ENCODE assay signal across 11 cellular contexts in the genomic region with DNA sequence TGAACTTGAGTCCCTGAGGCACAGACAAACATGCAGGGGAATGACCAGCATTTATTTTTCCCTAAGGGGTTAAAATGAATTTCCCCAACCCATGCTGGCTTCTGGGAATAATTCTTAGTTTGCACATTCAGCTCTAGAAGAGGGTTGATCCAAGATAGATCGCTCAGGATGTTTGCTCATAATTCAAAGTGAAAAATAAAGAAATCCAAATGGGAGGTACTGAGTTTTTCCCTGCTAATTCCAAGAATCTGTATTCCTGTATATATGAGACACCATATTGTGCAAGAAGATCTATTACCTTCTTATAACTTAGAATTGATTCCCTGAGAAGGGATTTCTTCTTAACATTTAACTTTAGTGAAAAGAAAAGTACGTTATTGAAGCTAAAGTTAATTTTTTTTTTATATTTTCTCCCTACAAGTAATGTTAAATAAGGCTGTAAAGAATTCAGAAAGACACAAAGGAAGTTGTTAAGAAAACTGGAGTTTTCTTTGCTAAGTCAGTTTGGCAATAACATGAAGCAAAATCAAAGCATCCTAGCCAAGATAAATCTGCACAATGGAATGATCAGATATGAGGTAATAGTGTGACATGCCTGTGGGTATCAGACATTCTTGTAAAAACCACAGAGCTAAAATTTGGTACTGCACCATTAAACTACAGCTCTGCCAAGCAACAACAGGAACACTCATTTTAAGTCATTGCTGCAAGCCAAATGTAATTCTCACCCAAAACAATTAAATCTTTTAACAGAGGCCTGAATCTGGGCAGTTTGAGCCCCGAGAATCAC.
DNase-seq lines count a peak whose midpoint lies in the region; ATAC-seq, FAIRE-seq and TF ChIP-seq lines count a peak whose summit lies in the region.
"Had no signal": no experiment of that assay in that cellular context is flagged by ENCODE, and none has a peak within 500 bp of the region (broad histone marks: within the 10 kb centered on the region; RNA-seq: fewer than 3 reads in every experiment).

No MANE protein-coding gene starts in this region.

- H2BK120ac ChIP-seq in neuronal stem cell (ENCODE audit: low read depth, low read length) = no peak overlapping the region

- H3K36me3 Mint-ChIP-seq in endodermal cell (ENCODE audit: low read depth) (peaks cover 56% of the 10 kb centered on the region), osteocyte (ENCODE audit: unreplicated experiment) (no peaks in the 10 kb centered on the region), nephron progenitor cell (ENCODE audit: low read depth) (peaks cover 58% of the 10 kb centered on the region)

- peaks cover 3% of the 10 kb centered on the region for H3K4me1 ChIP-seq in endodermal cell (ENCODE audit: control insufficient read depth, insufficient read depth, low read length)
- peaks cover 0 to under 1% of the 10 kb centered on the region in 2 donors for H3K4me1 ChIP-seq in neuronal stem cell (ENCODE audit: control insufficient read depth in 2 of 2, insufficient read depth in 1 of 2, low read depth in 1 of 2, low read length in 2 of 2)

- H3K4me3 Mint-ChIP-seq in endodermal cell = no peak overlapping the region
- no peak overlapping the region for H3K4me3 Mint-ChIP-seq in osteocyte (ENCODE audit: unreplicated experiment)
- no peak overlapping the region for H3K4me3 Mint-ChIP-seq in nephron progenitor cell
- H3K4me3 Mint-ChIP-seq: T-helper 2 cell treated with Interferon-gamma antibody and Interleukin-4, amounts not matched to agents 5 μg/mL and 100 μg/mL, for 36 hours had no signal

- FAIRE-seq in RCC 7860 (lab: Jason Lieb, UNC) = peak; percentile 89

- no peak overlapping the region for H2AK5ac ChIP-seq in neuronal stem cell (ENCODE audit: low read depth, low read length)

- H3K36me3 ChIP-seq in endodermal cell (ENCODE audit: control insufficient read depth, insufficient read depth, low read length) = peaks cover 16% of the 10 kb centered on the region
- H3K36me3 ChIP-seq in neuronal stem cell (replicated peaks in 1 of 2; ENCODE audit: control insufficient read depth in 2 of 2, insufficient read depth in 2 of 2, low read length in 2 of 2) = peaks cover 2 to 98% of the 10 kb centered on the region in 2 donors

- ATAC-seq in HG03135 (IDR thresholded peaks at IDR 0.05; ENCODE audit: unreplicated experiment) = no peak

- no peak overlapping the region for H4K91ac ChIP-seq in neuronal stem cell (ENCODE audit: low read depth, low read length, poor library complexity)

- H3K27ac Mint-ChIP-seq in endodermal cell (peak overlapping the region; percentile 81), osteocyte (ENCODE audit: unreplicated experiment) (peak overlapping the region; percentile 62), nephron progenitor cell (no peak overlapping the region)
- H3K27ac Mint-ChIP-seq: T-helper 2 cell treated with Interferon-gamma antibody and Interleukin-4, amounts not matched to agents 5 μg/mL and 100 μg/mL, for 36 hours had no signal

- peaks cover 4% of the 10 kb centered on the region for H3K9me3 ChIP-seq in endodermal cell (ENCODE audit: control insufficient read depth, low read length)
- peaks cover 0 to 9% of the 10 kb centered on the region in 2 donors for H3K9me3 ChIP-seq in neuronal stem cell (replicated peaks in 1 of 2; ENCODE audit: control insufficient read depth in 2 of 2, insufficient read depth in 1 of 2, low read depth in 1 of 2, low read length in 2 of 2)

- no peak overlapping the region for H3K4me2 ChIP-seq in neuronal stem cell (ENCODE audit: insufficient read depth, low read length, poor library complexity, severe bottlenecking)

- no peak overlapping the region for H2AFZ ChIP-seq in neuronal stem cell (ENCODE audit: low read length)

- H3K79me1 ChIP-seq in neuronal stem cell (ENCODE audit: low read depth, low read length) = no peaks in the 10 kb centered on the region

- H3K4me3 ChIP-seq in endodermal cell (ENCODE audit: low read length) (no peak overlapping the region), neuronal stem cell (ENCODE audit: low read length in 2 of 2) (no peak overlapping the region)

- H3K23ac ChIP-seq in neuronal stem cell (ENCODE audit: low read depth, low read length, poor library complexity) = no peak overlapping the region

- no peak overlapping the region for H3K18ac ChIP-seq in neuronal stem cell (ENCODE audit: low read length)

- DNase-seq in GM03348 (ENCODE audit: low spot score) (peak; percentile 75), RCC 7860 (ENCODE audit: low spot score) (peak; percentile 74), endodermal cell (no peak), osteocyte (ENCODE audit: extremely low spot score, unreplicated experiment) (no peak), activated gamma-delta T cell (lab: John Stamatoyannopoulos, UW) (no peak), neuronal stem cell (ENCODE audit: low spot score) (no peak), nephron progenitor cell (no peak)
- DNase-seq: GDM1, posterior cingulate gyrus had no signal

- H3K9ac ChIP-seq in endodermal cell (ENCODE audit: extremely low read depth, low read length, poor library complexity, severe bottlenecking) (no peak overlapping the region), neuronal stem cell (ENCODE audit: low read depth, low read length, poor library complexity) (no peak overlapping the region)

- H4K8ac ChIP-seq in neuronal stem cell (ENCODE audit: low read depth, low read length) = no peak overlapping the region

- H3K27me3 ChIP-seq in endodermal cell (ENCODE audit: control insufficient read depth, insufficient read depth, low read length, poor library complexity, severe bottlenecking) = no peaks in the 10 kb centered on the region
- H3K27me3 ChIP-seq in neuronal stem cell (ENCODE audit: control insufficient read depth in 3 of 3, insufficient read depth in 3 of 3, low read depth in 1 of 3, low read length in 3 of 3) = no peaks in the 10 kb centered on the region

- peaks cover 19% of the 10 kb centered on the region for H3K4me1 Mint-ChIP-seq in endodermal cell
- peaks cover 20% of the 10 kb centered on the region for H3K4me1 Mint-ChIP-seq in osteocyte (ENCODE audit: unreplicated experiment)
- H3K4me1 Mint-ChIP-seq in nephron progenitor cell = peaks cover 2% of the 10 kb centered on the region

- no peak overlapping the region for H3K27ac ChIP-seq in endodermal cell (ENCODE audit: low read depth, low read length)
- H3K27ac ChIP-seq in neuronal stem cell (replicated peaks; ENCODE audit: low read length) = no peak overlapping the region

- no peaks in the 10 kb centered on the region for H3K27me3 Mint-ChIP-seq in endodermal cell (ENCODE audit: insufficient read depth)
- no peaks in the 10 kb centered on the region for H3K27me3 Mint-ChIP-seq in osteocyte (ENCODE audit: unreplicated experiment)
- no peaks in the 10 kb centered on the region for H3K27me3 Mint-ChIP-seq in nephron progenitor cell (ENCODE audit: low read depth, poor library complexity)

- no peak overlapping the region for H2BK15ac ChIP-seq in neuronal stem cell (ENCODE audit: low read length)

- no peak overlapping the region for H3K4ac ChIP-seq in neuronal stem cell (ENCODE audit: low read length)

- no peak overlapping the region for H2BK5ac ChIP-seq in neuronal stem cell (ENCODE audit: low read length)

- H3K9me3 Mint-ChIP-seq in endodermal cell (no peaks in the 10 kb centered on the region), osteocyte (ENCODE audit: unreplicated experiment) (no peaks in the 10 kb centered on the region), nephron progenitor cell (no peaks in the 10 kb centered on the region)
- H3K9me3 Mint-ChIP-seq: T-helper 2 cell treated with Interferon-gamma antibody and Interleukin-4, amounts not matched to agents 5 μg/mL and 100 μg/mL, for 36 hours had no signal

- TF ChIP-seq CTCF in endodermal cell (conservative IDR thresholded peaks at IDR 0.05) (no peak), osteocyte (IDR thresholded peaks at IDR 0.05) (no peak), nephron progenitor cell (IDR thresholded peaks at IDR 0.05) (no peak)

- H3K14ac ChIP-seq in neuronal stem cell (ENCODE audit: low read length) = no peak overlapping the region

- no peak overlapping the region for H2BK12ac ChIP-seq in neuronal stem cell (ENCODE audit: low read length)

- WGBS in endodermal cell (ENCODE audit: insufficient coverage in 1 of 2, insufficient read length in 1 of 2), 2 experiments = 86 to 100% methylated on average over 1 to 2 of the region's 3 CpGs
- WGBS in neuronal stem cell (ENCODE audit: extremely low coverage in 2 of 2, insufficient read length in 2 of 2, insufficient replicate concordance in 1 of 2), 2 donors = no CpG with 5 or more reads among the region's 3 CpGs

Comparison
In these comparisons a context has a peak if more than half of its experiments do, and no peak if none do; other contexts are left out.
1. DNase-seq: peak in GM03348 (single experiment) and RCC 7860 (single experiment); none in endodermal cell (single experiment), osteocyte (single experiment), activated gamma-delta T cell (single experiment), neuronal stem cell (single experiment) and nephron progenitor cell (single experiment).